1 cellular context compared by ENCODE assay signal in the genomic region with DNA sequence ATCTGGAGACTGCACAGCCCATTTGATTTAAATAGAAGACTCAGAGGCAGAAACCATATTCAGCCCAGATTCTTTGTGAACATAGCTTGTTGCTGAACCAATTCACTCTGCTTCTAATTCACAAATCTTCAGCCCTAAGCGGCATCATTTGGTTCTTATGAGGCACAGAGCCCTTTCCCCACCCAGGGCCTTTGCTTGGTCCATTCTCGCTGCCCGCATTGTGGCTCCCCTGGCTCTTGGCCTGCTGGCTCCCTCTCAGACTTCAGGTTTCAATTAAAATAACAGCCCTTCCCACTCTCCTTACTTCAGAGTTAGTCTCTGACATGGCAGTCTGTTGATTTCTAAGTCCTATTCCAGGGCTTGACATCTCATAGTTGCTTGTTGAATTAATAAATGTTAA.
TF ChIP-seq lines count a peak whose summit lies in the region.

No MANE protein-coding gene starts in this region.

TF ChIP-seq in GM23338, 12 proteins besides CTCF, POLR2A, EP300 and RAD21 (continued from another document):
- TF ChIP-seq, protein P1, sequence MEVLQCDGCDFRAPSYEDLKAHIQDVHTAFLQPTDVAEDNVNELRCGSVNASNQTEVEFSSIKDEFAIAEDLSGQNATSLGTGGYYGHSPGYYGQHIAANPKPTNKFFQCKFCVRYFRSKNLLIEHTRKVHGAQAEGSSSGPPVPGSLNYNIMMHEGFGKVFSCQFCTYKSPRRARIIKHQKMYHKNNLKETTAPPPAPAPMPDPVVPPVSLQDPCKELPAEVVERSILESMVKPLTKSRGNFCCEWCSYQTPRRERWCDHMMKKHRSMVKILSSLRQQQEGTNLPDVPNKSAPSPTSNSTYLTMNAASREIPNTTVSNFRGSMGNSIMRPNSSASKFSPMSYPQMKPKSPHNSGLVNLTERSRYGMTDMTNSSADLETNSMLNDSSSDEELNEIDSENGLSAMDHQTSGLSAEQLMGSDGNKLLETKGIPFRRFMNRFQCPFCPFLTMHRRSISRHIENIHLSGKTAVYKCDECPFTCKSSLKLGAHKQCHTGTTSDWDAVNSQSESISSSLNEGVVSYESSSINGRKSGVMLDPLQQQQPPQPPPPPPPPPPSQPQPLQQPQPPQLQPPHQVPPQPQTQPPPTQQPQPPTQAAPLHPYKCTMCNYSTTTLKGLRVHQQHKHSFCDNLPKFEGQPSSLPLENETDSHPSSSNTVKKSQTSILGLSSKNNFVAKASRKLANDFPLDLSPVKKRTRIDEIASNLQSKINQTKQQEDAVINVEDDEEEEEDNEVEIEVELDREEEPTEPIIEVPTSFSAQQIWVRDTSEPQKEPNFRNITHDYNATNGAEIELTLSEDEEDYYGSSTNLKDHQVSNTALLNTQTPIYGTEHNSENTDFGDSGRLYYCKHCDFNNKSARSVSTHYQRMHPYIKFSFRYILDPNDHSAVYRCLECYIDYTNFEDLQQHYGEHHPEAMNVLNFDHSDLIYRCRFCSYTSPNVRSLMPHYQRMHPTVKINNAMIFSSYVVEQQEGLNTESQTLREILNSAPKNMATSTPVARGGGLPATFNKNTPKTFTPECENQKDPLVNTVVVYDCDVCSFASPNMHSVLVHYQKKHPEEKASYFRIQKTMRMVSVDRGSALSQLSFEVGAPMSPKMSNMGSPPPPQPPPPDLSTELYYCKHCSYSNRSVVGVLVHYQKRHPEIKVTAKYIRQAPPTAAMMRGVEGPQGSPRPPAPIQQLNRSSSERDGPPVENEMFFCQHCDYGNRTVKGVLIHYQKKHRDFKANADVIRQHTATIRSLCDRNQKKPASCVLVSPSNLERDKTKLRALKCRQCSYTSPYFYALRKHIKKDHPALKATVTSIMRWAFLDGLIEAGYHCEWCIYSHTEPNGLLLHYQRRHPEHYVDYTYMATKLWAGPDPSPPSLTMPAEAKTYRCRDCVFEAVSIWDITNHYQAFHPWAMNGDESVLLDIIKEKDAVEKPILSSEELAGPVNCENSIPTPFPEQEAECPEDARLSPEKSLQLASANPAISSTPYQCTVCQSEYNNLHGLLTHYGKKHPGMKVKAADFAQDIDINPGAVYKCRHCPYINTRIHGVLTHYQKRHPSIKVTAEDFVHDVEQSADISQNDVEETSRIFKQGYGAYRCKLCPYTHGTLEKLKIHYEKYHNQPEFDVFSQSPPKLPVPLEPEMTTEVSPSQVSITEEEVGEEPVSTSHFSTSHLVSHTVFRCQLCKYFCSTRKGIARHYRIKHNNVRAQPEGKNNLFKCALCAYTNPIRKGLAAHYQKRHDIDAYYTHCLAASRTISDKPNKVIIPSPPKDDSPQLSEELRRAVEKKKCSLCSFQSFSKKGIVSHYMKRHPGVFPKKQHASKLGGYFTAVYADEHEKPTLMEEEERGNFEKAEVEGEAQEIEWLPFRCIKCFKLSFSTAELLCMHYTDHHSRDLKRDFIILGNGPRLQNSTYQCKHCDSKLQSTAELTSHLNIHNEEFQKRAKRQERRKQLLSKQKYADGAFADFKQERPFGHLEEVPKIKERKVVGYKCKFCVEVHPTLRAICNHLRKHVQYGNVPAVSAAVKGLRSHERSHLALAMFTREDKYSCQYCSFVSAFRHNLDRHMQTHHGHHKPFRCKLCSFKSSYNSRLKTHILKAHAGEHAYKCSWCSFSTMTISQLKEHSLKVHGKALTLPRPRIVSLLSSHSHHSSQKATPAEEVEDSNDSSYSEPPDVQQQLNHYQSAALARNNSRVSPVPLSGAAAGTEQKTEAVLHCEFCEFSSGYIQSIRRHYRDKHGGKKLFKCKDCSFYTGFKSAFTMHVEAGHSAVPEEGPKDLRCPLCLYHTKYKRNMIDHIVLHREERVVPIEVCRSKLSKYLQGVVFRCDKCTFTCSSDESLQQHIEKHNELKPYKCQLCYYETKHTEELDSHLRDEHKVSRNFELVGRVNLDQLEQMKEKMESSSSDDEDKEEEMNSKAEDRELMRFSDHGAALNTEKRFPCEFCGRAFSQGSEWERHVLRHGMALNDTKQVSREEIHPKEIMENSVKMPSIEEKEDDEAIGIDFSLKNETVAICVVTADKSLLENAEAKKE (CRISPR knock-in tag; IDR thresholded peaks at IDR 0.05): no peak
- no peak for TF ChIP-seq STAT1 (IDR thresholded peaks at IDR 0.05; ENCODE audit: unreplicated experiment)
- TF ChIP-seq, protein P2, sequence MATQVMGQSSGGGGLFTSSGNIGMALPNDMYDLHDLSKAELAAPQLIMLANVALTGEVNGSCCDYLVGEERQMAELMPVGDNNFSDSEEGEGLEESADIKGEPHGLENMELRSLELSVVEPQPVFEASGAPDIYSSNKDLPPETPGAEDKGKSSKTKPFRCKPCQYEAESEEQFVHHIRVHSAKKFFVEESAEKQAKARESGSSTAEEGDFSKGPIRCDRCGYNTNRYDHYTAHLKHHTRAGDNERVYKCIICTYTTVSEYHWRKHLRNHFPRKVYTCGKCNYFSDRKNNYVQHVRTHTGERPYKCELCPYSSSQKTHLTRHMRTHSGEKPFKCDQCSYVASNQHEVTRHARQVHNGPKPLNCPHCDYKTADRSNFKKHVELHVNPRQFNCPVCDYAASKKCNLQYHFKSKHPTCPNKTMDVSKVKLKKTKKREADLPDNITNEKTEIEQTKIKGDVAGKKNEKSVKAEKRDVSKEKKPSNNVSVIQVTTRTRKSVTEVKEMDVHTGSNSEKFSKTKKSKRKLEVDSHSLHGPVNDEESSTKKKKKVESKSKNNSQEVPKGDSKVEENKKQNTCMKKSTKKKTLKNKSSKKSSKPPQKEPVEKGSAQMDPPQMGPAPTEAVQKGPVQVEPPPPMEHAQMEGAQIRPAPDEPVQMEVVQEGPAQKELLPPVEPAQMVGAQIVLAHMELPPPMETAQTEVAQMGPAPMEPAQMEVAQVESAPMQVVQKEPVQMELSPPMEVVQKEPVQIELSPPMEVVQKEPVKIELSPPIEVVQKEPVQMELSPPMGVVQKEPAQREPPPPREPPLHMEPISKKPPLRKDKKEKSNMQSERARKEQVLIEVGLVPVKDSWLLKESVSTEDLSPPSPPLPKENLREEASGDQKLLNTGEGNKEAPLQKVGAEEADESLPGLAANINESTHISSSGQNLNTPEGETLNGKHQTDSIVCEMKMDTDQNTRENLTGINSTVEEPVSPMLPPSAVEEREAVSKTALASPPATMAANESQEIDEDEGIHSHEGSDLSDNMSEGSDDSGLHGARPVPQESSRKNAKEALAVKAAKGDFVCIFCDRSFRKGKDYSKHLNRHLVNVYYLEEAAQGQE (IDR thresholded peaks at IDR 0.05; ENCODE audit: unreplicated experiment): no peak
- no peak for TF ChIP-seq CREB1 (CRISPR knock-in tag; IDR thresholded peaks at IDR 0.05; ENCODE audit: low read depth)
- no peak for TF ChIP-seq JUNB (IDR thresholded peaks at IDR 0.05; ENCODE audit: unreplicated experiment)
- no peak for TF ChIP-seq POLR2AphosphoS5 (IDR thresholded peaks at IDR 0.05; ENCODE audit: low read depth)
